15 cellular contexts compared by ENCODE assay signal in genomic region chr10:88165849-88166271, GRCh38.
DNase-seq lines count a peak whose midpoint lies in the region; ATAC-seq and TF ChIP-seq lines count a peak whose summit lies in the region.
"Had no signal": no experiment of that assay in that cellular context is flagged by ENCODE, and none has a peak within 500 bp of the region (broad histone marks: within the 10 kb centered on the region; RNA-seq: fewer than 3 reads in every experiment).

No MANE protein-coding gene starts in this region.

- H3K4me2 ChIP-seq in GM23248 (ENCODE audit: unreplicated experiment) (peak overlapping the region; percentile 67), MM.1S (ENCODE audit: low read depth, low read length) (no peak overlapping the region)

- H3K9me3 ChIP-seq in GM23248 (ENCODE audit: low read depth) (no peaks in the 10 kb centered on the region), ascending aorta (no peaks in the 10 kb centered on the region), MM.1S (replicated peaks; ENCODE audit: insufficient read depth, low read length) (no peaks in the 10 kb centered on the region)
- H3K9me3 ChIP-seq: upper lobe of left lung had no signal

- no peaks in the 10 kb centered on the region for H3K9me2 ChIP-seq in GM23248 (ENCODE audit: insufficient read depth)
- no peaks in the 10 kb centered on the region for H3K9me2 ChIP-seq in MM.1S (replicated peaks; ENCODE audit: insufficient read depth, low read length)

- H3K27me3 ChIP-seq in GM23248 (replicated peaks; ENCODE audit: insufficient read depth) (no peaks in the 10 kb centered on the region), ascending aorta (no peaks in the 10 kb centered on the region), MM.1S (replicated peaks; ENCODE audit: insufficient read depth, low read length) (no peaks in the 10 kb centered on the region)
- H3K27me3 ChIP-seq: heart right ventricle, upper lobe of left lung had no signal

- peak overlapping the region; percentile 51 for H3K27ac ChIP-seq in GM23248
- H3K27ac ChIP-seq in ascending aorta, result peak overlapping the region; percentile 73 to 78
- no peak overlapping the region for H3K27ac ChIP-seq in MM.1S (ENCODE audit: low read length)
- H3K27ac ChIP-seq: upper lobe of left lung had no signal

- H3K79me2 ChIP-seq in GM23248 (ENCODE audit: insufficient read depth) (no peaks in the 10 kb centered on the region), MM.1S (ENCODE audit: low read length) (no peaks in the 10 kb centered on the region)

- H3K9ac ChIP-seq in GM23248, result no peak overlapping the region
- no peak overlapping the region for H3K9ac ChIP-seq in MM.1S (ENCODE audit: low read length)

- intact Hi-C loops in ascending aorta (cut with DNase I), result loop anchor here (5.0 kb wide), 5 partner anchors 81 to 304 kb away; partner anchors contain the start of genes KLLN and PTEN

- peaks cover 25% of the 10 kb centered on the region for H3F3A ChIP-seq in GM23248 (ENCODE audit: insufficient read depth)
- H3F3A ChIP-seq in MM.1S (ENCODE audit: insufficient read depth, low read length), result no peaks in the 10 kb centered on the region

- H4K20me1 ChIP-seq in GM23248 (ENCODE audit: insufficient read depth) (no peaks in the 10 kb centered on the region), MM.1S (ENCODE audit: insufficient read depth, low read length) (no peaks in the 10 kb centered on the region)

- in situ Hi-C loops in GM23248 (cut with MboI), result no loop called here

- DNase-seq in GM23248 (peak; percentile 85), ascending aorta (ENCODE audit: low spot score in 2 of 2) (no peak), hepatic stellate cell (ENCODE audit: low spot score) (peak; percentile 37), superior temporal gyrus (ENCODE audit: extremely low spot score) (peak; percentile 20), MM.1S (no peak), retina (no peak)
- DNase-seq: activated CD8-positive, alpha-beta T cell treated with anti-CD3 and anti-CD28 coated beads for 36 hours; COR-L47; heart right ventricle; left cardiac atrium; NK-92 treated with Interleukin-12 subunit alpha and Interleukin-12 subunit beta, amount 100 ng/mL, for 24 hours; SHP77 treated with DMSO at 0.1 percent for 48 hours; stimulated activated CD4-positive, alpha-beta T cell treated with anti-CD3 and anti-CD28 coated beads, Interleukin-4, amount 100 ng/mL, for 1 hour; upper lobe of left lung had no signal

- TF ChIP-seq CTCF in ascending aorta (IDR thresholded peaks at IDR 0.05) (no peak), MM.1S (IDR thresholded peaks at IDR 0.05; ENCODE audit: low read length) (no peak)

- peak overlapping the region; percentile 21; the same call in 1 of the 2 replicates for H3K4me3 ChIP-seq in GM23248
- H3K4me3 ChIP-seq in ascending aorta, result peak overlapping the region in 1 of 2 donors; percentile 26
- H3K4me3 ChIP-seq in MM.1S (ENCODE audit: low read length), result no peak overlapping the region
- H3K4me3 ChIP-seq: heart right ventricle, upper lobe of left lung had no signal

- 1 to 4% methylated on average over 7 of the region's 7 CpGs for WGBS in GM23248 (ENCODE audit: low coverage in 1 of 2, low lambda C conversion rate in 2 of 2, missing lambda C conversion rate in 2 of 2), 2 experiments

- no peak for ATAC-seq in HG03139 (IDR thresholded peaks at IDR 0.05; ENCODE audit: unreplicated experiment)
- ATAC-seq: activated CD8-positive, alpha-beta T cell treated with anti-CD3 and anti-CD28 coated beads for 36 hours had no signal

- peak overlapping the region; percentile 35; the same call in 1 of the 2 replicates for H2AFZ ChIP-seq in GM23248
- H2AFZ ChIP-seq in MM.1S (ENCODE audit: low read length), result no peak overlapping the region

- H3K36me3 ChIP-seq in GM23248 (ENCODE audit: low read depth) (no peaks in the 10 kb centered on the region), ascending aorta (no peaks in the 10 kb centered on the region), MM.1S (replicated peaks; ENCODE audit: insufficient read depth, low read length) (no peaks in the 10 kb centered on the region)
- H3K36me3 ChIP-seq: heart right ventricle, upper lobe of left lung had no signal

- peaks cover 27% of the 10 kb centered on the region for H3K4me1 ChIP-seq in GM23248 (ENCODE audit: insufficient read depth)
- H3K4me1 ChIP-seq in ascending aorta, result peaks cover 0 to 15% of the 10 kb centered on the region in 2 donors
- H3K4me1 ChIP-seq in MM.1S (ENCODE audit: low read length), result peaks cover 8% of the 10 kb centered on the region; the same call in 1 of the 2 replicates
- H3K4me1 ChIP-seq: upper lobe of left lung had no signal

Comparison
In these comparisons a context has a peak if more than half of its experiments do, and no peak if none do; other contexts are left out.
1. DNase-seq: peak in GM23248 (single experiment), hepatic stellate cell (single experiment) and superior temporal gyrus (single experiment); none in ascending aorta (0 of 2), MM.1S (single experiment) and retina (single experiment).